ENCODE assay signal across 22 cellular contexts in genomic region chr7:87225696-87226095, GRCh38. TPM values are rescaled to one million over a fixed set of nuclear protein-coding genes. Genes with fewer than 3 reads are reported as not detected.
DNase-seq lines count a peak whose midpoint lies in the region; ATAC-seq and TF ChIP-seq lines count a peak whose summit lies in the region.
"Had no signal": no experiment of that assay in that cellular context is flagged by ENCODE, and none has a peak within 500 bp of the region (broad histone marks: within the 10 kb centered on the region; RNA-seq: fewer than 3 reads in every experiment).

No MANE protein-coding gene starts in this region.

- H3K27me3 ChIP-seq in fibroblast of lung (ENCODE audit: control insufficient read depth, insufficient read depth, low read length) (peaks cover 6% of the 10 kb centered on the region), upper lobe of right lung (peaks cover 6% of the 10 kb centered on the region)
- H3K27me3 ChIP-seq: colonic mucosa, tibial nerve had no signal

- no peaks in the 10 kb centered on the region for H3K79me2 ChIP-seq in fibroblast of lung (ENCODE audit: control insufficient read depth, insufficient read depth, low read length)

- no peak overlapping the region for H2AFZ ChIP-seq in fibroblast of lung (ENCODE audit: low read length)

- DNase-seq in NCI-H82 treated with DMSO at 0.1 percent for 48 hours (lab: John Stamatoyannopoulos, UW; ENCODE audit: unreplicated experiment) (peak; percentile 4), NCI-H82 (lab: John Stamatoyannopoulos, UW) (no peak), fibroblast of lung (ENCODE audit: low read depth in 2 of 2) (peak; percentile 21 to 63), upper lobe of right lung (no peak), 8988T (no peak)
- DNase-seq: CD4-positive, alpha-beta memory T cell; colonic mucosa; erythroblast; Karpas-422; left ventricle myocardium inferior; NCI-H1694; NCI-H510A; SW 1271; WERI-Rb-1 had no signal

- no peak overlapping the region for H3K4me3 ChIP-seq in fibroblast of lung (replicated peaks in 1 of 4; ENCODE audit: control extremely low read depth in 1 of 4, insufficient read depth in 1 of 4, low read depth in 3 of 4, low read length in 4 of 4)
- H3K4me3 ChIP-seq in upper lobe of right lung: no peak overlapping the region
- H3K4me3 ChIP-seq: colonic mucosa, GM12878, left ventricle myocardium inferior, skin epidermis, tibial nerve had no signal

- H4K20me1 ChIP-seq in fibroblast of lung (ENCODE audit: control insufficient read depth, extremely low read depth, insufficient read depth, low read length): no peaks in the 10 kb centered on the region

- H3K36me3 ChIP-seq in fibroblast of lung (ENCODE audit: control insufficient read depth, insufficient read depth, low read length) (no peaks in the 10 kb centered on the region), upper lobe of right lung (no peaks in the 10 kb centered on the region)
- H3K36me3 ChIP-seq: colonic mucosa, left ventricle myocardium inferior, tibial nerve, WERI-Rb-1 had no signal

- peak; percentile 56 for ATAC-seq in SK-N-SH treated with all-trans-retinoic acid at 6 μM for 48 hours
- ATAC-seq in upper lobe of right lung: peak; percentile 43
- no peak for ATAC-seq in GM21526 (IDR thresholded peaks at IDR 0.05; ENCODE audit: low FRiP score, unreplicated experiment)
- ATAC-seq in GM18502 (IDR thresholded peaks at IDR 0.05; ENCODE audit: poor library complexity, unreplicated experiment): no peak
- ATAC-seq: stimulated activated effector memory CD8-positive, alpha-beta T cell treated with anti-CD3 and anti-CD28 coated beads, Interleukin-12 subunit alpha, Interleukin-12 subunit beta, amount 100 ng/mL, for 72 hours had no signal

- H3K4me2 ChIP-seq in fibroblast of lung (ENCODE audit: extremely low read depth, insufficient read depth, low read length): no peak overlapping the region

- H3K9ac ChIP-seq in fibroblast of lung (ENCODE audit: insufficient read depth, low read length): no peak overlapping the region

- H3K27ac ChIP-seq in fibroblast of lung (ENCODE audit: insufficient read depth, low read length): no peak overlapping the region
- no peak overlapping the region for H3K27ac ChIP-seq in upper lobe of right lung
- H3K27ac ChIP-seq: 22Rv1, colonic mucosa, left ventricle myocardium inferior, skin epidermis, tibial nerve had no signal

- no peaks in the 10 kb centered on the region for H3K4me1 ChIP-seq in fibroblast of lung (ENCODE audit: control insufficient read depth, extremely low read depth, insufficient read depth, low read length)
- H3K4me1 ChIP-seq in upper lobe of right lung: peaks cover 7% of the 10 kb centered on the region
- H3K4me1 ChIP-seq: colonic mucosa had no signal

- no peak for TF ChIP-seq CTCF in fibroblast of lung (conservative IDR thresholded peaks at IDR 0.05 in 1 of 2, IDR thresholded peaks at IDR 0.05 in 1 of 2; ENCODE audit: low read depth in 1 of 2, low read length in 2 of 2)
- no peak for TF ChIP-seq CTCF in upper lobe of right lung (IDR thresholded peaks at IDR 0.05)

- intact Hi-C loops in upper lobe of right lung (cut with DNase I): no loop called here

- no peaks in the 10 kb centered on the region for H3K9me3 ChIP-seq in fibroblast of lung (ENCODE audit: control insufficient read depth, insufficient read depth, low read depth, low read length)
- no peaks in the 10 kb centered on the region for H3K9me3 ChIP-seq in upper lobe of right lung
- H3K9me3 ChIP-seq: colonic mucosa, left ventricle myocardium inferior, tibial nerve had no signal

TF ChIP-seq in SK-N-SH treated with all-trans-retinoic acid at 6 μM for 48 hours, 23 proteins besides CTCF, POLR2A, EP300 and RAD21:
- TF ChIP-seq POU6F1 (CRISPR knock-in tag; IDR thresholded peaks at IDR 0.05; ENCODE audit: borderline replicate concordance, low read depth) (no peak), ZFP3 (CRISPR knock-in tag; IDR thresholded peaks at IDR 0.05) (no peak), OSR1 (CRISPR knock-in tag; IDR thresholded peaks at IDR 0.05) (no peak), ARNTL (CRISPR knock-in tag; IDR thresholded peaks at IDR 0.05; ENCODE audit: borderline replicate concordance, low read depth) (no peak), ZC3H10 (CRISPR knock-in tag; IDR thresholded peaks at IDR 0.05) (no peak), ZNF8 (CRISPR knock-in tag; IDR thresholded peaks at IDR 0.05) (no peak), ISL1 (CRISPR knock-in tag; IDR thresholded peaks at IDR 0.05) (no peak)

RNA-seq across cellular contexts. Expression of gene TMEM243, which starts 6.2 kb away (rescaled TPM):
- total RNA-seq in fibroblast of lung (25.6 and 33.1 TPM in 2 replicates), upper lobe of right lung (108 TPM)
- 24.9 and 42.8 TPM in 2 replicates for polyA plus RNA-seq in fibroblast of lung
- polyA plus RNA-seq in fibroblast of lung (2012): 16.0 and 25.3 TPM in 2 replicates
- 5.6 TPM in 1 of 2 replicates, not detected in the other for polyA minus RNA-seq in fibroblast of lung (ENCODE audit: low replicate concordance)

Comparison
In these comparisons a context has a peak if more than half of its experiments do, and no peak if none do; other contexts are left out.
1. DNase-seq: peak in NCI-H82 treated with DMSO at 0.1 percent for 48 hours (single experiment) and fibroblast of lung (2 of 2); none in NCI-H82 (single experiment), upper lobe of right lung (single experiment) and 8988T (single experiment).
2. ATAC-seq: peak in SK-N-SH treated with all-trans-retinoic acid at 6 μM for 48 hours (single experiment) and upper lobe of right lung (single experiment); none in GM21526 (single experiment) and GM18502 (single experiment).